Comparison of ENCODE assay signal across 1 cellular context in the genomic region with DNA sequence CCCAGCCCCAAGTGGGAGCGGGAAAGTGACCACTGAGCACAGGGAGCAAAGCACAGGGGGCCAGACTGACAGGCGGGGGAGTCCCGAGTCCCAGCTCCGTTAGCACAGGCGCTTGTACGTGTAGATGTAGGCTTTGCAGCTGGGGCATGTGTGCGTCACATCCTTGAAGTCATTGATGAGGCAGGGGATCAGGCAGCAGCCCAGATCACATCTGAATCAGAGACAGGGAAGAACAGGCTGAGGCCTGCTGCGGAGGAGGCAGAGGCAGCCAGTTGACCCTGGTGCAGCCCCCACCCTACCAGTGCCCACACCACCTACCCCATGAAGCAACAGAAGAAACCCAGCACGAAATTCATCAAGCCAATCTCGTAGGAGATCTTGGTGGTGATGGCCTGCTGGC.
TF ChIP-seq lines count a peak whose summit lies in the region.

No MANE protein-coding gene starts in this region.

TF ChIP-seq in IMR-90, 13 proteins besides CTCF, POLR2A, EP300 and RAD21:
- TF ChIP-seq CHD1 (IDR thresholded peaks at IDR 0.05; ENCODE audit: low read depth, low read length) = no peak
- no peak for TF ChIP-seq NFE2L2 (IDR thresholded peaks at IDR 0.05; ENCODE audit: low read depth, low read length)
- no peak for TF ChIP-seq RCOR1 (IDR thresholded peaks at IDR 0.05; ENCODE audit: insufficient replicate concordance, low read length)
- no peak for TF ChIP-seq MXI1 (IDR thresholded peaks at IDR 0.05; ENCODE audit: borderline replicate concordance, low read depth, low read length)
- no peak for TF ChIP-seq RFX5 (IDR thresholded peaks at IDR 0.05; ENCODE audit: low read depth, low read length)
- TF ChIP-seq BHLHE40 (IDR thresholded peaks at IDR 0.05; ENCODE audit: low read depth, low read length) = no peak
- TF ChIP-seq MAFK (IDR thresholded peaks at IDR 0.05; ENCODE audit: low read depth, low read length) = no peak
- TF ChIP-seq MAZ (IDR thresholded peaks at IDR 0.05; ENCODE audit: borderline replicate concordance, low read depth, low read length) = no peak
- no peak for TF ChIP-seq CEBPB (IDR thresholded peaks at IDR 0.05; ENCODE audit: low read depth, low read length)
- TF ChIP-seq FOS (IDR thresholded peaks at IDR 0.05; ENCODE audit: low read depth, low read length) = no peak
- no peak for TF ChIP-seq SMC3 (IDR thresholded peaks at IDR 0.05; ENCODE audit: low read depth, low read length)
- TF ChIP-seq, protein P1, sequence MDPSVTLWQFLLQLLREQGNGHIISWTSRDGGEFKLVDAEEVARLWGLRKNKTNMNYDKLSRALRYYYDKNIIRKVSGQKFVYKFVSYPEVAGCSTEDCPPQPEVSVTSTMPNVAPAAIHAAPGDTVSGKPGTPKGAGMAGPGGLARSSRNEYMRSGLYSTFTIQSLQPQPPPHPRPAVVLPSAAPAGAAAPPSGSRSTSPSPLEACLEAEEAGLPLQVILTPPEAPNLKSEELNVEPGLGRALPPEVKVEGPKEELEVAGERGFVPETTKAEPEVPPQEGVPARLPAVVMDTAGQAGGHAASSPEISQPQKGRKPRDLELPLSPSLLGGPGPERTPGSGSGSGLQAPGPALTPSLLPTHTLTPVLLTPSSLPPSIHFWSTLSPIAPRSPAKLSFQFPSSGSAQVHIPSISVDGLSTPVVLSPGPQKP (IDR thresholded peaks at IDR 0.05; ENCODE audit: borderline replicate concordance, low read depth, low read length) = no peak
- TF ChIP-seq, protein P2, sequence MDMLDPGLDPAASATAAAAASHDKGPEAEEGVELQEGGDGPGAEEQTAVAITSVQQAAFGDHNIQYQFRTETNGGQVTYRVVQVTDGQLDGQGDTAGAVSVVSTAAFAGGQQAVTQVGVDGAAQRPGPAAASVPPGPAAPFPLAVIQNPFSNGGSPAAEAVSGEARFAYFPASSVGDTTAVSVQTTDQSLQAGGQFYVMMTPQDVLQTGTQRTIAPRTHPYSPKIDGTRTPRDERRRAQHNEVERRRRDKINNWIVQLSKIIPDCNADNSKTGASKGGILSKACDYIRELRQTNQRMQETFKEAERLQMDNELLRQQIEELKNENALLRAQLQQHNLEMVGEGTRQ (IDR thresholded peaks at IDR 0.05; ENCODE audit: low read depth, low read length) = no peak
TF ChIP-seq in IMR-90: peak in this region for 0.
